ENCODE assay signal across 1 cellular context in the genomic region with DNA sequence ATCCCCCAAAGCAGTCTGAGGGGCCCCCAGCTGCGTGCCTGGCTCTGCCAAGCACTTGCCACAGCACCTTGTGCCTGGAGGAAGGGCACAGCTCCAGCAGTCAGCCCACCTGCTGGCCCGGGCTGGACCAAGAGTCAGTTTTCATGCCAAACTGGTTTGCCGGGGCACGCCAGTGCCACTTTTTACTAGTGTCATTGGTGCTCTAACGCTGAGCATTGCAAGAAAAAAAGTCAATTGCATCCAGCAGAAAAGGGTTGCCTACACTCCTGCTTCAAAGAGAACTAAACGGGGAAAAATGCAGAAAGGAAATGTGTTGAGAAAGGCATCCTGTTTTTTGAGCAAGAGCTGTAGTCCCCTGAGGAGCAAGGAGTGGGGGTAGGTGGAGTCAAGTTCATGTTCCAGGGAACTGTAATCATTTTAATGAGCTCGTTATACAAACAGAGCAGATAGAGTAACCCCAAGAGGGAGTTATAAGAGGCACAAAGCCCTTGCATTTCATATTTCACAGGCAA.
TF ChIP-seq lines count a peak whose summit lies in the region.

No MANE protein-coding gene starts in this region.

TF ChIP-seq in Ishikawa, 13 proteins besides CTCF, POLR2A, EP300 and RAD21 (continued from another document):
- TF ChIP-seq, protein P1, sequence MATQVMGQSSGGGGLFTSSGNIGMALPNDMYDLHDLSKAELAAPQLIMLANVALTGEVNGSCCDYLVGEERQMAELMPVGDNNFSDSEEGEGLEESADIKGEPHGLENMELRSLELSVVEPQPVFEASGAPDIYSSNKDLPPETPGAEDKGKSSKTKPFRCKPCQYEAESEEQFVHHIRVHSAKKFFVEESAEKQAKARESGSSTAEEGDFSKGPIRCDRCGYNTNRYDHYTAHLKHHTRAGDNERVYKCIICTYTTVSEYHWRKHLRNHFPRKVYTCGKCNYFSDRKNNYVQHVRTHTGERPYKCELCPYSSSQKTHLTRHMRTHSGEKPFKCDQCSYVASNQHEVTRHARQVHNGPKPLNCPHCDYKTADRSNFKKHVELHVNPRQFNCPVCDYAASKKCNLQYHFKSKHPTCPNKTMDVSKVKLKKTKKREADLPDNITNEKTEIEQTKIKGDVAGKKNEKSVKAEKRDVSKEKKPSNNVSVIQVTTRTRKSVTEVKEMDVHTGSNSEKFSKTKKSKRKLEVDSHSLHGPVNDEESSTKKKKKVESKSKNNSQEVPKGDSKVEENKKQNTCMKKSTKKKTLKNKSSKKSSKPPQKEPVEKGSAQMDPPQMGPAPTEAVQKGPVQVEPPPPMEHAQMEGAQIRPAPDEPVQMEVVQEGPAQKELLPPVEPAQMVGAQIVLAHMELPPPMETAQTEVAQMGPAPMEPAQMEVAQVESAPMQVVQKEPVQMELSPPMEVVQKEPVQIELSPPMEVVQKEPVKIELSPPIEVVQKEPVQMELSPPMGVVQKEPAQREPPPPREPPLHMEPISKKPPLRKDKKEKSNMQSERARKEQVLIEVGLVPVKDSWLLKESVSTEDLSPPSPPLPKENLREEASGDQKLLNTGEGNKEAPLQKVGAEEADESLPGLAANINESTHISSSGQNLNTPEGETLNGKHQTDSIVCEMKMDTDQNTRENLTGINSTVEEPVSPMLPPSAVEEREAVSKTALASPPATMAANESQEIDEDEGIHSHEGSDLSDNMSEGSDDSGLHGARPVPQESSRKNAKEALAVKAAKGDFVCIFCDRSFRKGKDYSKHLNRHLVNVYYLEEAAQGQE (IDR thresholded peaks at IDR 0.05; ENCODE audit: low read depth) = no peak
- TF ChIP-seq YY1 (IDR thresholded peaks at IDR 0.05; ENCODE audit: low read depth) (no peak), CEBPB (IDR thresholded peaks at IDR 0.05) (peak; percentile 50), FOXM1 (IDR thresholded peaks at IDR 0.05; ENCODE audit: borderline replicate concordance, low read depth) (peak; percentile 52; the same call in 1 of the 2 replicates), EGR1 (IDR thresholded peaks at IDR 0.05) (no peak)
- TF ChIP-seq, protein P2, sequence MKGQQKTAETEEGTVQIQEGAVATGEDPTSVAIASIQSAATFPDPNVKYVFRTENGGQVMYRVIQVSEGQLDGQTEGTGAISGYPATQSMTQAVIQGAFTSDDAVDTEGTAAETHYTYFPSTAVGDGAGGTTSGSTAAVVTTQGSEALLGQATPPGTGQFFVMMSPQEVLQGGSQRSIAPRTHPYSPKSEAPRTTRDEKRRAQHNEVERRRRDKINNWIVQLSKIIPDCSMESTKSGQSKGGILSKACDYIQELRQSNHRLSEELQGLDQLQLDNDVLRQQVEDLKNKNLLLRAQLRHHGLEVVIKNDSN (IDR thresholded peaks at IDR 0.05) = no peak; the same call in 1 of the 2 replicates
- TF ChIP-seq, protein P3, sequence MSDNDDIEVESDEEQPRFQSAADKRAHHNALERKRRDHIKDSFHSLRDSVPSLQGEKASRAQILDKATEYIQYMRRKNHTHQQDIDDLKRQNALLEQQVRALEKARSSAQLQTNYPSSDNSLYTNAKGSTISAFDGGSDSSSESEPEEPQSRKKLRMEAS (IDR thresholded peaks at IDR 0.05) = peak; percentile 66
